ENCODE assay signal across 8 cellular contexts in genomic region chr11:2531277-2531986, GRCh38.
A peak's percentile ranks its signal among the peaks of the same experiment; 100 is the strongest.
DNase-seq lines count a peak whose midpoint lies in the region; ATAC-seq and TF ChIP-seq lines count a peak whose summit lies in the region.

No MANE protein-coding gene starts in this region.

- H3K9me3 Mint-ChIP-seq in activated naive CD4-positive, alpha-beta T cell treated with anti-CD3 and anti-CD28 coated beads, Interleukin-2, amount 10 ng/mL, durations not matched to agents 7 days and 5 days: no peaks in the 10 kb centered on the region

- DNase-seq in CD1c-positive myeloid dendritic cell (ENCODE audit: extremely low spot score) (peak; percentile 75), HL-60 (ENCODE audit: low read depth in 1 of 2, low spot score in 1 of 2) (peak; percentile 43 to 53), SK-N-DZ (ENCODE audit: low spot score) (peak; percentile 60), Right ventricle myocardium inferior (ENCODE audit: missing footprints) (peak; percentile 90), prostate gland (ENCODE audit: low spot score) (peak; percentile 68), vagina (ENCODE audit: extremely low spot score in 2 of 2) (no peak)
- peak; percentile 74 for DNase-seq in activated naive CD4-positive, alpha-beta T cell treated with anti-CD3 and anti-CD28 coated beads, Interleukin-2, amount 10 ng/mL, durations not matched to agents 7 days and 5 days

- H3K27me3 Mint-ChIP-seq in activated naive CD4-positive, alpha-beta T cell treated with anti-CD3 and anti-CD28 coated beads, Interleukin-2, amount 10 ng/mL, durations not matched to agents 7 days and 5 days: peaks cover 5% of the 10 kb centered on the region

- H3K36me3 Mint-ChIP-seq in activated naive CD4-positive, alpha-beta T cell treated with anti-CD3 and anti-CD28 coated beads, Interleukin-2, amount 10 ng/mL, durations not matched to agents 7 days and 5 days: peaks cover 1% of the 10 kb centered on the region

- H3K4me3 ChIP-seq in HL-60 (replicated peaks; ENCODE audit: insufficient read depth, low read length) (no peak overlapping the region), prostate gland (no peak overlapping the region), vagina (no peak overlapping the region)

- CTCF ChIA-PET in activated naive CD4-positive, alpha-beta T cell treated with anti-CD3 and anti-CD28 coated beads, Interleukin-2, amount 10 ng/mL, durations not matched to agents 7 days and 5 days (lab: Charles Lee): interaction anchor here (0.7 to 8.3 kb wide), 20 partner anchors 9 to 570 kb away, joined by 3 to 344 read pairs (median 4); partner anchors contain the start of genes CDKN1C, KCNQ1, PHLDA2 and TSSC4

- peaks cover 33% of the 10 kb centered on the region for H3K4me1 Mint-ChIP-seq in activated naive CD4-positive, alpha-beta T cell treated with anti-CD3 and anti-CD28 coated beads, Interleukin-2, amount 10 ng/mL, durations not matched to agents 7 days and 5 days

- no peaks in the 10 kb centered on the region for H3K36me3 ChIP-seq in prostate gland
- no peaks in the 10 kb centered on the region for H3K36me3 ChIP-seq in vagina

- H3K27ac ChIP-seq in HL-60 (replicated peaks) (no peak overlapping the region), prostate gland (no peak overlapping the region), vagina (no peak overlapping the region)

- H3K4me1 ChIP-seq in prostate gland (replicated peaks): no peaks in the 10 kb centered on the region
- H3K4me1 ChIP-seq in vagina: peaks cover 16% of the 10 kb centered on the region

- WGBS in prostate gland: 49% methylated on average over 13 of the region's 14 CpGs

- H3K27ac Mint-ChIP-seq in activated naive CD4-positive, alpha-beta T cell treated with anti-CD3 and anti-CD28 coated beads, Interleukin-2, amount 10 ng/mL, durations not matched to agents 7 days and 5 days: no peak overlapping the region

- intact Hi-C loops in Right ventricle myocardium inferior (cut with DNase I): loop anchor here (1.0 to 10.0 kb wide), 2 partner anchors 103 to 337 kb away; no protein-coding TSS in a partner anchor
- intact Hi-C loops in prostate gland (cut with DNase I): loop anchor here (2.0 to 5.0 kb wide), 5 partner anchors 103 to 334 kb away; no protein-coding TSS in a partner anchor
- intact Hi-C loops in vagina (cut with DNase I): loop anchor here (10.0 kb wide), 1 partner anchor 327 kb away; no protein-coding TSS in a partner anchor

- H3K27me3 ChIP-seq in HL-60 (ENCODE audit: insufficient read depth, poor library complexity, severe bottlenecking): no peaks in the 10 kb centered on the region
- H3K27me3 ChIP-seq in prostate gland (replicated peaks; ENCODE audit: insufficient read depth): no peaks in the 10 kb centered on the region
- H3K27me3 ChIP-seq in vagina: no peaks in the 10 kb centered on the region

- H3K4me3 Mint-ChIP-seq in activated naive CD4-positive, alpha-beta T cell treated with anti-CD3 and anti-CD28 coated beads, Interleukin-2, amount 10 ng/mL, durations not matched to agents 7 days and 5 days: no peak overlapping the region

- no peaks in the 10 kb centered on the region for H3K9me3 ChIP-seq in prostate gland
- no peaks in the 10 kb centered on the region for H3K9me3 ChIP-seq in vagina

- ATAC-seq in Right ventricle myocardium inferior (peak; percentile 57), HG02973 (IDR thresholded peaks at IDR 0.05; ENCODE audit: unreplicated experiment) (no peak)

- TF ChIP-seq CTCF in HL-60 (IDR thresholded peaks at IDR 0.05; ENCODE audit: insufficient read depth, low read length) (peak; percentile 77), prostate gland (IDR thresholded peaks at IDR 0.05) (peak; percentile 98 to 99 (median 98)), vagina (IDR thresholded peaks at IDR 0.05) (peak; percentile 98 to 99 (median 99))

- no peak for TF ChIP-seq POLR2A in prostate gland (IDR thresholded peaks at IDR 0.05)
- no peak for TF ChIP-seq POLR2A in vagina (IDR thresholded peaks at IDR 0.05)

Comparison
In these comparisons a context has a peak if more than half of its experiments do, and no peak if none do; other contexts are left out.
1. DNase-seq: peak in CD1c-positive myeloid dendritic cell (single experiment), HL-60 (2 of 2), SK-N-DZ (single experiment), activated naive CD4-positive, alpha-beta T cell treated with anti-CD3 and anti-CD28 coated beads, Interleukin-2, amount 10 ng/mL, durations not matched to agents 7 days and 5 days (single experiment), Right ventricle myocardium inferior (single experiment) and prostate gland (single experiment); none in vagina (0 of 2).
2. Peak in every context shown above with its lines, with median percentiles within 50 percentile points of each other: CTCF ChIP-seq.